15 cellular contexts compared by ENCODE assay signal in the genomic region with DNA sequence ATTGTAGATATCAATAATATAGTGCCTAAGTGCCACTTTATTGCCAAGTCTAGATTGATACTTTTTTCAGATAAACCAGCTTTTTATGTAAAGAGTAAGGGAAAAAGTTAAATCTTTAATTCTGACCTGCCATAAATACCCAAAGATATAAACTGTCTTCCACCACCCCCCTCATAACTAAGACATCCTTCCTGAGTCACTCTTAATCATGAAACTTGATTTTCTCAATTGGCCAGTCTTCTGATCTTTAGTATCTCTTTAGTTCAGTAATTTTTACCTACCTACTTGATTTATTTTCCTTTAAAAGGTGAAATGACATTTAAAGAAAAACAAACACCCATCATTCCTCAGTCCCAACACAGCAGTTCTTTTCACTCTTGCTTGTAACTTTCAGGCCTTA.
"Had no signal": no experiment of that assay in that cellular context is flagged by ENCODE, and none has a peak within 500 bp of the region (broad histone marks: within the 10 kb centered on the region; RNA-seq: fewer than 3 reads in every experiment).

No MANE protein-coding gene starts in this region.

- H3K27me3 Mint-ChIP-seq: naive thymus-derived CD4-positive, alpha-beta T cell had no signal

- H3K27me3 ChIP-seq: adrenal gland, body of pancreas, heart left ventricle, neutrophil, right atrium auricular region, tibial artery had no signal

- H3K9me3 Mint-ChIP-seq: stimulated activated effector memory CD8-positive, alpha-beta T cell treated with anti-CD3 and anti-CD28 coated beads, Interleukin-12 subunit alpha, Interleukin-12 subunit beta, amount 100 ng/mL, for 72 hours had no signal

- H3K27ac ChIP-seq: adrenal gland, body of pancreas, heart left ventricle, neutrophil, right atrium auricular region, tibial artery had no signal

- DNase-seq: activated gamma-delta T cell treated with Interleukin-2 at 50 U/mL for 16 hours; activated T-cell treated with anti-CD3 and anti-CD28 coated beads for 4 hours; adrenal gland; body of pancreas; cerebellar nuclear complex; heart left ventricle; naive thymus-derived CD4-positive, alpha-beta T cell; posterior cingulate gyrus; tibial artery had no signal

- H3K9me3 ChIP-seq: adrenal gland, body of pancreas, heart left ventricle, neutrophil, right atrium auricular region, tibial artery had no signal

- ATAC-seq: body of pancreas; heart left ventricle; naive thymus-derived CD4-positive, alpha-beta T cell; stimulated activated effector memory CD8-positive, alpha-beta T cell treated with anti-CD3 and anti-CD28 coated beads, Interleukin-12 subunit alpha, Interleukin-12 subunit beta, amount 100 ng/mL, for 72 hours had no signal

- H3K4me1 ChIP-seq: adrenal gland, body of pancreas, heart left ventricle, right atrium auricular region, tibial artery had no signal

- FAIRE-seq: endometrium, frontal cortex, islet of Langerhans had no signal

- H3K4me3 Mint-ChIP-seq: naive thymus-derived CD4-positive, alpha-beta T cell; stimulated activated effector memory CD8-positive, alpha-beta T cell treated with anti-CD3 and anti-CD28 coated beads, Interleukin-12 subunit alpha, Interleukin-12 subunit beta, amount 100 ng/mL, for 72 hours had no signal

- H3K4me3 ChIP-seq: adrenal gland, body of pancreas, heart left ventricle, right atrium auricular region, tibial artery had no signal

- H3K27ac Mint-ChIP-seq: stimulated activated effector memory CD8-positive, alpha-beta T cell treated with anti-CD3 and anti-CD28 coated beads, Interleukin-12 subunit alpha, Interleukin-12 subunit beta, amount 100 ng/mL, for 72 hours had no signal

- H3K4me1 Mint-ChIP-seq: stimulated activated effector memory CD8-positive, alpha-beta T cell treated with anti-CD3 and anti-CD28 coated beads, Interleukin-12 subunit alpha, Interleukin-12 subunit beta, amount 100 ng/mL, for 72 hours had no signal
